In genomic region chrX:46978341-46979291, GRCh38 we compare ENCODE assay signal across 8 cellular contexts.
A peak's percentile ranks its signal among the peaks of the same experiment; 100 is the strongest.
DNase-seq lines count a peak whose midpoint lies in the region; ATAC-seq and TF ChIP-seq lines count a peak whose summit lies in the region.

No MANE protein-coding gene starts in this region.

- POLR2A ChIA-PET in T-cell (lab: Charles Lee): interaction anchor here in 1 of 2 donors (0.5 kb wide), 1 partner anchor 754 kb away, joined by 3 read pairs; no protein-coding TSS in a partner anchor

- TF ChIP-seq POLR2A in NB4 (IDR thresholded peaks at IDR 0.05; ENCODE audit: extremely low read depth, insufficient read length): no peak

- no peaks in the 10 kb centered on the region for H3K36me3 ChIP-seq in adipocyte (ENCODE audit: control insufficient read depth, insufficient read depth, low read length, severe bottlenecking)

- peak; percentile 66 for TF ChIP-seq CTCF in NB4 (IDR thresholded peaks at IDR 0.05; ENCODE audit: low read depth, low read length)

- no peaks in the 10 kb centered on the region for H3K36me3 Mint-ChIP-seq in T-cell

- H3K4me3 Mint-ChIP-seq in T-cell: no peak overlapping the region

- peak overlapping the region; percentile 20 for H3K9ac ChIP-seq in adipocyte (ENCODE audit: low read length)

- H3K27me3 Mint-ChIP-seq in T-cell: peaks cover 0 to 12% of the 10 kb centered on the region in 2 donors

- in situ Hi-C loops in ACHN (cut with HindIII; ENCODE audit: low pct_ligation_motif_present, low pct_unique_long_range_greater_than_20kb, low sequenced_read_pairs): no loop called here

- H3K4me3 ChIP-seq in NB4 (ENCODE audit: low read depth, low read length) (no peak overlapping the region), adipocyte (ENCODE audit: low read length) (peak overlapping the region; percentile 20)

- H3K9me3 ChIP-seq in adipocyte (ENCODE audit: control insufficient read depth, low read length): peaks cover 13% of the 10 kb centered on the region

- H3K4me1 ChIP-seq in adipocyte (ENCODE audit: control insufficient read depth, insufficient read depth, low read length): peaks cover 9% of the 10 kb centered on the region

- DNase-seq in ACHN (peak; percentile 63), NB4 (ENCODE audit: low read depth) (peak; percentile 83), T-cell (peak; percentile 2 to 67 (median 50)), adipocyte (ENCODE audit: low read depth) (peak; percentile 79), hepatic stellate cell (ENCODE audit: low spot score) (peak; percentile 44)
- peak; percentile 56 to 82 (median 70) for DNase-seq in stimulated activated CD4-positive, alpha-beta T cell treated with anti-CD3 and anti-CD28 coated beads, Interleukin-12 subunit alpha, Interleukin-12 subunit beta, amount 100 ng/mL, for 48 hours (ENCODE audit: low read depth in 2 of 3, low spot score in 1 of 3)

- ATAC-seq in GM18867 (IDR thresholded peaks at IDR 0.05; ENCODE audit: unreplicated experiment) (peak; percentile 88), T-cell (replicated peaks in 1 of 4) (peak; percentile 48 to 60 (median 56)), GM18519 (IDR thresholded peaks at IDR 0.05; ENCODE audit: low FRiP score, unreplicated experiment) (no peak)

- H3K27me3 ChIP-seq in adipocyte (replicated peaks; ENCODE audit: control insufficient read depth, insufficient read depth, low read length): peaks cover 13% of the 10 kb centered on the region

- H3K27ac Mint-ChIP-seq in T-cell: no peak overlapping the region

- no peaks in the 10 kb centered on the region for H3K9me3 Mint-ChIP-seq in T-cell

- CTCF ChIA-PET in T-cell (lab: Charles Lee): no interaction called here

- no peaks in the 10 kb centered on the region for H3K4me1 Mint-ChIP-seq in T-cell
